ENCODE assay signal across 10 cellular contexts in genomic region chr4:54586343-54586953, GRCh38.
A peak's percentile ranks its signal among the peaks of the same experiment; 100 is the strongest.
DNase-seq lines count a peak whose midpoint lies in the region; ATAC-seq and TF ChIP-seq lines count a peak whose summit lies in the region.
"Had no signal": no experiment of that assay in that cellular context is flagged by ENCODE, and none has a peak within 500 bp of the region (broad histone marks: within the 10 kb centered on the region; RNA-seq: fewer than 3 reads in every experiment).

No MANE protein-coding gene starts in this region.

- H3K4me3 ChIP-seq in AG04450 (ENCODE audit: low read depth, low read length), result no peak overlapping the region
- H3K4me3 ChIP-seq in HEK293 (ENCODE audit: low read depth, low read length), result no peak overlapping the region
- no peak overlapping the region for H3K4me3 ChIP-seq in fibroblast of villous mesenchyme (ENCODE audit: low read depth, low read length)

- H3K27ac ChIP-seq in AG04450 (ENCODE audit: low read depth, low read length) (no peak overlapping the region), HEK293 (ENCODE audit: extremely low read depth, low read depth, low read length) (no peak overlapping the region)

- peaks cover 3% of the 10 kb centered on the region for H3K27me3 ChIP-seq in AG04450 (ENCODE audit: control insufficient read depth, insufficient read depth, low read length)

- no peak for ATAC-seq in HG03439 (IDR thresholded peaks at IDR 0.05; ENCODE audit: unreplicated experiment)
- ATAC-seq in GM18867 (IDR thresholded peaks at IDR 0.05; ENCODE audit: unreplicated experiment), result no peak
- ATAC-seq: naive thymus-derived CD4-positive, alpha-beta T cell had no signal

- DNase-seq in AG04450 (ENCODE audit: low read depth, low spot score), result peak; percentile 3
- peak; percentile 48 to 75 for DNase-seq in SHP77 (lab: John Stamatoyannopoulos, UW)
- peak; percentile 69 for DNase-seq in fibroblast of villous mesenchyme (ENCODE audit: low read depth)
- no peak for DNase-seq in mucosa of gallbladder (ENCODE audit: low spot score)
- no peak for DNase-seq in HCEC 1CT
- DNase-seq: KBM-7; naive thymus-derived CD4-positive, alpha-beta T cell had no signal

- POLR2A ChIA-PET in AG04450 (lab: Yijun Ruan, JAX) (no interaction called here), HEK293 (lab: Yijun Ruan, JAX) (no interaction called here)

- H3K36me3 ChIP-seq in HEK293 (ENCODE audit: control insufficient read depth in 2 of 2, insufficient read depth in 1 of 2, low read length in 2 of 2), result no peaks in the 10 kb centered on the region

- H3K9me3 ChIP-seq in AG04450 (ENCODE audit: control insufficient read depth, insufficient read depth, low read length) (no peaks in the 10 kb centered on the region), HEK293 (ENCODE audit: control insufficient read depth, insufficient read depth, low read depth, low read length) (no peaks in the 10 kb centered on the region)

- H3K4me1 ChIP-seq in HEK293 (ENCODE audit: control insufficient read depth, insufficient read depth, low read length), result no peaks in the 10 kb centered on the region

- CTCF ChIA-PET in AG04450 (lab: Charles Lee) (no interaction called here), HEK293 (lab: Yijun Ruan, JAX) (no interaction called here)

- no peak for TF ChIP-seq CTCF in AG04450 (IDR thresholded peaks at IDR 0.05; ENCODE audit: low read depth, low read length)
- TF ChIP-seq CTCF in HEK293 (tag by site-specific recombination; IDR thresholded peaks at IDR 0.05), result no peak
- TF ChIP-seq CTCF in fibroblast of villous mesenchyme (IDR thresholded peaks at IDR 0.05; ENCODE audit: insufficient read depth, low read depth, low read length), result no peak

TF ChIP-seq in HEK293, 187 proteins besides CTCF, POLR2A, EP300 and RAD21 (continues in another document):
- TF ChIP-seq, protein P1, sequence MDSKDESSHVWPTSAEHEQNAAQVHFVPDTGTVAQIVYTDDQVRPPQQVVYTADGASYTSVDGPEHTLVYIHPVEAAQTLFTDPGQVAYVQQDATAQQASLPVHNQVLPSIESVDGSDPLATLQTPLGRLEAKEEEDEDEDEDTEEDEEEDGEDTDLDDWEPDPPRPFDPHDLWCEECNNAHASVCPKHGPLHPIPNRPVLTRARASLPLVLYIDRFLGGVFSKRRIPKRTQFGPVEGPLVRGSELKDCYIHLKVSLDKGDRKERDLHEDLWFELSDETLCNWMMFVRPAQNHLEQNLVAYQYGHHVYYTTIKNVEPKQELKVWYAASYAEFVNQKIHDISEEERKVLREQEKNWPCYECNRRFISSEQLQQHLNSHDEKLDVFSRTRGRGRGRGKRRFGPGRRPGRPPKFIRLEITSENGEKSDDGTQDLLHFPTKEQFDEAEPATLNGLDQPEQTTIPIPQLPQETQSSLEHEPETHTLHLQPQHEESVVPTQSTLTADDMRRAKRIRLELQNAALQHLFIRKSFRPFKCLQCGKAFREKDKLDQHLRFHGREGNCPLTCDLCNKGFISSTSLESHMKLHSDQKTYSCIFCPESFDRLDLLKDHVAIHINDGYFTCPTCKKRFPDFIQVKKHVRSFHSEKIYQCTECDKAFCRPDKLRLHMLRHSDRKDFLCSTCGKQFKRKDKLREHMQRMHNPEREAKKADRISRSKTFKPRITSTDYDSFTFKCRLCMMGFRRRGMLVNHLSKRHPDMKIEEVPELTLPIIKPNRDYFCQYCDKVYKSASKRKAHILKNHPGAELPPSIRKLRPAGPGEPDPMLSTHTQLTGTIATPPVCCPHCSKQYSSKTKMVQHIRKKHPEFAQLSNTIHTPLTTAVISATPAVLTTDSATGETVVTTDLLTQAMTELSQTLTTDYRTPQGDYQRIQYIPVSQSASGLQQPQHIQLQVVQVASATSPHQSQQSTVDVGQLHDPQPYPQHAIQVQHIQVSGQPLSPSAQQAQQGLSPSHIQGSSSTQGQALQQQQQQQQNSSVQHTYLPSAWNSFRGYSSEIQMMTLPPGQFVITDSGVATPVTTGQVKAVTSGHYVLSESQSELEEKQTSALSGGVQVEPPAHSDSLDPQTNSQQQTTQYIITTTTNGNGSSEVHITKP (tag by site-specific recombination; IDR thresholded peaks at IDR 0.05), result 0 out of 2 replicates have a peak, but pooled peaks have one; percentile 32
- TF ChIP-seq SCRT1 (tag by site-specific recombination; IDR thresholded peaks at IDR 0.05; ENCODE audit: borderline replicate concordance), result no peak
- TF ChIP-seq, protein P2, sequence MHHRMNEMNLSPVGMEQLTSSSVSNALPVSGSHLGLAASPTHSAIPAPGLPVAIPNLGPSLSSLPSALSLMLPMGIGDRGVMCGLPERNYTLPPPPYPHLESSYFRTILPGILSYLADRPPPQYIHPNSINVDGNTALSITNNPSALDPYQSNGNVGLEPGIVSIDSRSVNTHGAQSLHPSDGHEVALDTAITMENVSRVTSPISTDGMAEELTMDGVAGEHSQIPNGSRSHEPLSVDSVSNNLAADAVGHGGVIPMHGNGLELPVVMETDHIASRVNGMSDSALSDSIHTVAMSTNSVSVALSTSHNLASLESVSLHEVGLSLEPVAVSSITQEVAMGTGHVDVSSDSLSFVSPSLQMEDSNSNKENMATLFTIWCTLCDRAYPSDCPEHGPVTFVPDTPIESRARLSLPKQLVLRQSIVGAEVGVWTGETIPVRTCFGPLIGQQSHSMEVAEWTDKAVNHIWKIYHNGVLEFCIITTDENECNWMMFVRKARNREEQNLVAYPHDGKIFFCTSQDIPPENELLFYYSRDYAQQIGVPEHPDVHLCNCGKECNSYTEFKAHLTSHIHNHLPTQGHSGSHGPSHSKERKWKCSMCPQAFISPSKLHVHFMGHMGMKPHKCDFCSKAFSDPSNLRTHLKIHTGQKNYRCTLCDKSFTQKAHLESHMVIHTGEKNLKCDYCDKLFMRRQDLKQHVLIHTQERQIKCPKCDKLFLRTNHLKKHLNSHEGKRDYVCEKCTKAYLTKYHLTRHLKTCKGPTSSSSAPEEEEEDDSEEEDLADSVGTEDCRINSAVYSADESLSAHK (tag by site-specific recombination; IDR thresholded peaks at IDR 0.05), result peak; percentile 33; the same call in 1 of the 2 replicates
- 0 out of 2 replicates have a peak, but pooled peaks have one; percentile 20 for TF ChIP-seq PRDM1 (tag by site-specific recombination; IDR thresholded peaks at IDR 0.05)
- no peak for TF ChIP-seq ZNF645 (tag by site-specific recombination; IDR thresholded peaks at IDR 0.05)
- peak; percentile 42 for TF ChIP-seq GLIS1 (tag by site-specific recombination; IDR thresholded peaks at IDR 0.05)
- TF ChIP-seq GFI1B (tag by site-specific recombination; IDR thresholded peaks at IDR 0.05), result no peak
- TF ChIP-seq ZNF843 (tag by site-specific recombination; IDR thresholded peaks at IDR 0.05), result peak; percentile 25; the same call in 1 of the 2 replicates
- peak; percentile 23; the same call in 1 of the 2 replicates for TF ChIP-seq FEZF1 (tag by site-specific recombination; IDR thresholded peaks at IDR 0.05)
- no peak for TF ChIP-seq ZNF19 (tag by site-specific recombination; IDR thresholded peaks at IDR 0.05; ENCODE audit: low read depth)
- peak; percentile 27; the same call in 1 of the 2 replicates for TF ChIP-seq ZNF629 (tag by site-specific recombination; IDR thresholded peaks at IDR 0.05)
- no peak for TF ChIP-seq ZNF398 (tag by site-specific recombination; IDR thresholded peaks at IDR 0.05)
- no peak for TF ChIP-seq SP2 (tag by site-specific recombination; IDR thresholded peaks at IDR 0.05)
- TF ChIP-seq KLF10 (tag by site-specific recombination; IDR thresholded peaks at IDR 0.05), result no peak
- TF ChIP-seq ZNF501 (tag by site-specific recombination; IDR thresholded peaks at IDR 0.05), result no peak

Comparison
In these comparisons a context has a peak if more than half of its experiments do, and no peak if none do; other contexts are left out.
1. DNase-seq: peak in AG04450 (single experiment), SHP77 (2 of 2) and fibroblast of villous mesenchyme (single experiment); none in mucosa of gallbladder (single experiment) and HCEC 1CT (single experiment).